In the genomic region with DNA sequence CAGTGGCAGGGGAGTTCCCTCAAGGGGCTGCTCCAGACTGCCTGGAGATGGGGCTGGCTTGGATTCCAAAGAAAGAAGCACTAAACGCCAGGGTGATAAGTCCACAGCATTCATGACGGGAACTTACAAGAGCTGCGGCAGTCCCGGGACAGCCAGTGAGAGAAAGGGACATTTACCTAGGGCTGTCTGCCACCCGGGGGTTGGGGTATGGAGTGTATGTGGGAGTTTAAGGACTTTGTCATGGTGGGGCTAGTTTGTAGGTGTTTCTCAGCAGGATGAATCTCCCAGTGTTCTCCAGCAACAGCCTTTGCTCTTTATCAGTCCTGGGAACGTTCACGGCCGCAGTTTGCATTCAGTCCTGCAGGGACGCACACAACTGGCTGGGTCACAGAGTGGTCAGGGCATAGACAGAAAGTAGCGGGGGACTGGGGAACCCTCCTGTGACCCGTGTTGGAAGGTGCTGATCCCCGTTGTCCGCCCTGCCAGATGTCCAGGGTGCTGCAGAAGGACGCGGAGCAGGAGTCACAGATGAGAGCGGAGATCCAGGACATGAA, we compare ENCODE assay signal across 12 cellular contexts. TPM values are rescaled to one million over a fixed set of nuclear protein-coding genes. Genes with fewer than 3 reads are reported as not detected.
"Had no signal": no experiment of that assay in that cellular context is flagged by ENCODE, and none has a peak within 500 bp of the region (broad histone marks: within the 10 kb centered on the region; RNA-seq: fewer than 3 reads in every experiment).

No MANE protein-coding gene starts in this region.

- H3K27ac Mint-ChIP-seq: activated naive CD8-positive, alpha-beta T cell treated with anti-CD3 and anti-CD28 coated beads, Interleukin-2, amount 50 U/mL, for 24 hours; activated T-helper 17 cell treated with anti-CD3 and anti-CD28 coated beads, Interleukin-2, amount 50 U/mL, for 72 hours had no signal

- H3K4me3 ChIP-seq: ascending aorta, dorsolateral prefrontal cortex, stomach had no signal

- H3K9me3 Mint-ChIP-seq: activated naive CD8-positive, alpha-beta T cell treated with anti-CD3 and anti-CD28 coated beads, Interleukin-2, amount 50 U/mL, for 24 hours; activated T-helper 17 cell treated with anti-CD3 and anti-CD28 coated beads, Interleukin-2, amount 50 U/mL, for 72 hours; nephron progenitor cell had no signal

- ATAC-seq: activated naive CD8-positive, alpha-beta T cell treated with anti-CD3 and anti-CD28 coated beads, Interleukin-2, amount 50 U/mL, for 24 hours; activated T-helper 17 cell treated with anti-CD3 and anti-CD28 coated beads, Interleukin-2, amount 50 U/mL, for 72 hours; sciatic nerve had no signal

- H3K27ac ChIP-seq: ascending aorta, dorsolateral prefrontal cortex, stomach had no signal

- H3K9me3 ChIP-seq: ascending aorta, stomach had no signal

- H3K27me3 ChIP-seq: ascending aorta, dorsolateral prefrontal cortex, stomach had no signal

- DNase-seq: activated CD4-positive, alpha-beta T cell treated with anti-CD3 and anti-CD28 coated beads for 1 hour; activated CD4-positive, alpha-beta T cell treated with anti-CD3 and anti-CD28 coated beads, Interleukin-2, amount 50 U/mL, for 4 hours; activated naive CD4-positive, alpha-beta T cell treated with Interleukin-2 at 50 U/mL for 16 hours; activated naive CD8-positive, alpha-beta T cell treated with anti-CD3 and anti-CD28 coated beads, Interleukin-2, amount 50 U/mL, for 24 hours; dorsolateral prefrontal cortex; kidney glomerular epithelial cell; nephron progenitor cell; stomach; SW 1271 had no signal

- H3K4me3 Mint-ChIP-seq: activated naive CD8-positive, alpha-beta T cell treated with anti-CD3 and anti-CD28 coated beads, Interleukin-2, amount 50 U/mL, for 24 hours had no signal

RNA-seq across cellular contexts. Expression of a gene that starts 55.3 kb away (rescaled TPM):
- total RNA-seq: activated T-helper 17 cell treated with anti-CD3 and anti-CD28 coated beads, Interleukin-2, amount 50 U/mL, for 72 hours; ascending aorta had no signal
